ENCODE assay signal across 8 cellular contexts in the genomic region with DNA sequence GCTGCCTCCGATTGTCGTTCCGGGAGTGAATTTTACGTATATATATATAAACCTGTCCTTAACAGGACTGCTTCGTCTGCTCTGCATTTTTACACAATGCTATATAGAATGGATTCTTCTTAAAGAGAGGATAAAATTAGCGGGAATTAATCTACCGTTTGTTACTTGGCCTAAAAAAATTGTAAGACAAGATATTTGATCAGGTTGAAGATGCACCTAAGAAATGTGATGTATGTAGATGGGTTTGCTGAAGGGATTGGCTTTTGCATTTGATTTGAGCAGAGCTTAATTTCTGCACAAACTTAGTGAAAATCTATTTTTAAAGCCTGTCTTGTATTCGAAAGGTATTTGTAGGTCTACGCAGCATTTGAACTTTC. TPM values are rescaled to one million over a fixed set of nuclear protein-coding genes. Genes with fewer than 3 reads are reported as not detected.
DNase-seq lines count a peak whose midpoint lies in the region; TF ChIP-seq lines count a peak whose summit lies in the region.

No MANE protein-coding gene starts in this region.

- peak overlapping the region; percentile 98 for H3K9ac ChIP-seq in SU-DHL-6 (ENCODE audit: low read length)

- peak overlapping the region; percentile 82 for H3K27ac ChIP-seq in SU-DHL-6 (ENCODE audit: low read depth, low read length)

- peak overlapping the region; percentile 82 for H3K4me3 ChIP-seq in SU-DHL-6 (ENCODE audit: insufficient read depth, low read length, poor library complexity, severe bottlenecking)
- H3K4me3 ChIP-seq in fibroblast of the aortic adventitia (ENCODE audit: low read depth, low read length): peak overlapping the region; percentile 90
- H3K4me3 ChIP-seq in retinal pigment epithelial cell (ENCODE audit: low read length): peak overlapping the region; percentile 99

- peak overlapping the region; percentile 88 for H3K4me2 ChIP-seq in SU-DHL-6 (ENCODE audit: low read depth, low read length, poor library complexity, severe bottlenecking)

- H2AFZ ChIP-seq in SU-DHL-6 (ENCODE audit: low read depth, low read length, severe bottlenecking): no peak overlapping the region

- no peaks in the 10 kb centered on the region; the same call in 1 of the 2 replicates for H3K36me3 ChIP-seq in SU-DHL-6 (ENCODE audit: low read length)

- H3K9me2 ChIP-seq in SU-DHL-6 (replicated peaks; ENCODE audit: insufficient read depth, low read length): no peaks in the 10 kb centered on the region

- H3F3A ChIP-seq in SU-DHL-6 (ENCODE audit: insufficient read depth): peaks cover 13% of the 10 kb centered on the region

- DNase-seq in NCI-H1694 treated with DMSO at 0.1 percent for 48 hours (lab: John Stamatoyannopoulos, UW): peak; percentile 29
- no peak for DNase-seq in NCI-H1694 (lab: John Stamatoyannopoulos, UW)
- DNase-seq in fibroblast of the aortic adventitia (ENCODE audit: low read depth): peak; percentile 17
- no peak for DNase-seq in retinal pigment epithelial cell (ENCODE audit: low read depth)
- DNase-seq in middle frontal gyrus (ENCODE audit: extremely low spot score, low spot score): no peak
- no peak for DNase-seq in AG20443 (ENCODE audit: low spot score)
- no peak for DNase-seq in AG08395 (ENCODE audit: low spot score)

- no peak for TF ChIP-seq CTCF in SU-DHL-6 (IDR thresholded peaks at IDR 0.05; ENCODE audit: insufficient read depth, low read length, poor library complexity, severe bottlenecking)
- peak; percentile 1 for TF ChIP-seq CTCF in fibroblast of the aortic adventitia (IDR thresholded peaks at IDR 0.05; ENCODE audit: insufficient read depth, low read length)
- no peak for TF ChIP-seq CTCF in retinal pigment epithelial cell (conservative IDR thresholded peaks at IDR 0.05; ENCODE audit: low read depth, low read length)

- H3K27me3 ChIP-seq in SU-DHL-6 (ENCODE audit: low read length): no peaks in the 10 kb centered on the region

- H3K9me3 ChIP-seq in SU-DHL-6 (ENCODE audit: insufficient read depth, low read length): no peaks in the 10 kb centered on the region

- peaks cover 57% of the 10 kb centered on the region for H3K79me2 ChIP-seq in SU-DHL-6 (ENCODE audit: insufficient read depth, low read length)

- peaks cover 30% of the 10 kb centered on the region for H4K20me1 ChIP-seq in SU-DHL-6 (ENCODE audit: low read depth, low read length)

RNA-seq across cellular contexts. Expression of gene PPP1CB, which starts 1.0 kb away (rescaled TPM):
- 307 and 330 TPM in 2 replicates for total RNA-seq in fibroblast of the aortic adventitia (ENCODE audit: low replicate concordance)

RNA-seq across cellular contexts. Expression of gene SPDYA, which starts 58.0 kb away (rescaled TPM):
- 1.1 and 6.5 TPM in 2 replicates for total RNA-seq in fibroblast of the aortic adventitia (ENCODE audit: low replicate concordance)

Comparison
In these comparisons a context has a peak if more than half of its experiments do, and no peak if none do; other contexts are left out.
1. DNase-seq: peak in NCI-H1694 treated with DMSO at 0.1 percent for 48 hours (single experiment) and fibroblast of the aortic adventitia (single experiment); none in NCI-H1694 (single experiment), retinal pigment epithelial cell (single experiment), middle frontal gyrus (single experiment), AG20443 (single experiment) and AG08395 (single experiment).
2. Peak in every context shown above with its lines, with median percentiles within 50 percentile points of each other: H3K4me3 ChIP-seq.